1 cellular context compared by ENCODE assay signal in the genomic region with DNA sequence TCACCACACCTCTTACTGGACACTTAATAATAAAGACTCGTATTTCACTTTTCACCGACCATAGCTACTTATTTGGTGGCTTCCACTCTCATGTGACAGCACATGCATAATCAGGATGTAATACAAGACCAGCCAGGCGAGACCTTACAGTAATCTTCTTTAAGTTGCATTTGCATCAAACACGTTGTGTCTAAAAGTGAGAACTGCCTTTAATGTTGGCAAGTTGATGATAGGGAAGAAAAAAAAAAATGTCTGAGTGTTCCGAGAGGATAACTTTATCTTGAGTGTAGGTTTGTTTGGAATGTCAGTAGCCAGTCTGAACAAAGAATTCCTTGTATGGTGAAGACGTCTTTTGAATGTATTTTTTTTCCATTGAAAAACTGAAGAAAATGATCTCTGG.
TF ChIP-seq lines count a peak whose summit lies in the region.

No MANE protein-coding gene starts in this region.

TF ChIP-seq in IMR-90, 13 proteins besides CTCF, POLR2A, EP300 and RAD21 (continued from another document):
- TF ChIP-seq SMC3 (IDR thresholded peaks at IDR 0.05; ENCODE audit: low read depth, low read length) (no peak), RFX5 (IDR thresholded peaks at IDR 0.05; ENCODE audit: low read depth, low read length) (no peak), MAFK (IDR thresholded peaks at IDR 0.05; ENCODE audit: low read depth, low read length) (no peak), CEBPB (IDR thresholded peaks at IDR 0.05; ENCODE audit: low read depth, low read length) (no peak)
- TF ChIP-seq, protein P1, sequence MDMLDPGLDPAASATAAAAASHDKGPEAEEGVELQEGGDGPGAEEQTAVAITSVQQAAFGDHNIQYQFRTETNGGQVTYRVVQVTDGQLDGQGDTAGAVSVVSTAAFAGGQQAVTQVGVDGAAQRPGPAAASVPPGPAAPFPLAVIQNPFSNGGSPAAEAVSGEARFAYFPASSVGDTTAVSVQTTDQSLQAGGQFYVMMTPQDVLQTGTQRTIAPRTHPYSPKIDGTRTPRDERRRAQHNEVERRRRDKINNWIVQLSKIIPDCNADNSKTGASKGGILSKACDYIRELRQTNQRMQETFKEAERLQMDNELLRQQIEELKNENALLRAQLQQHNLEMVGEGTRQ (IDR thresholded peaks at IDR 0.05; ENCODE audit: low read depth, low read length): no peak
